Comparison of ENCODE assay signal across 12 cellular contexts in the genomic region with DNA sequence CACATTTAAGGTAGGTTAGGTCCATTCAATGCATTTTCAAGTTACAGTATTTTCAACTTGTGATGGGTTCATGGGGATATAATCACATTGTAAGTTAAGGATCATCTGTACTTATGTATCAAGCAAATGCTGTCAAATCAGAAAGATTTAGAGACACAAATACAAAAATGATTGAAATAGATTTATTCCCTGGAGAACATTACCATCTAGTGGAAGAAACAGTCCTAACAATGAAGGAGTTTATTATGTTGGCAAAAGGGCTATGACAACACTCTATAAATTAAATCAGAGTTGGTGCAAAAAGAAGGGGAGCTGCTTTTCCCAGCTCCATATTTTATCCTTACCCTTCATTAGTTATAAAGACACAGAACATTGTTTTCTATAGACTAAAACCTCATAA.
DNase-seq lines count a peak whose midpoint lies in the region; ATAC-seq, FAIRE-seq and TF ChIP-seq lines count a peak whose summit lies in the region.
"Had no signal": no experiment of that assay in that cellular context is flagged by ENCODE, and none has a peak within 500 bp of the region (broad histone marks: within the 10 kb centered on the region; RNA-seq: fewer than 3 reads in every experiment).

No MANE protein-coding gene starts in this region.

- no peaks in the 10 kb centered on the region for H3K9me3 Mint-ChIP-seq in glutamatergic neuron (ENCODE audit: unreplicated experiment)
- H3K9me3 Mint-ChIP-seq: activated CD4-positive, alpha-beta T cell treated with anti-CD3 and anti-CD28 coated beads, Interleukin-2, amount 10 ng/mL, durations not matched to agents 24 days and 14 days had no signal

- DNase-seq in K562 (ENCODE audit: extremely low read depth in 1 of 4, low spot score in 3 of 4) (no peak), midbrain (lab: John Stamatoyannopoulos, UW) (peak; percentile 4), mesenteric fat pad (ENCODE audit: low spot score) (no peak), NCI-H1436 treated with DMSO at 0.1 percent for 48 hours (lab: John Stamatoyannopoulos, UW) (no peak), NCI-H2227 treated with DMSO at 0.1 percent for 48 hours (lab: John Stamatoyannopoulos, UW) (no peak), glutamatergic neuron (no peak)
- DNase-seq: activated CD4-positive, alpha-beta T cell treated with anti-CD3 and anti-CD28 coated beads, Interleukin-2, amount 10 ng/mL, durations not matched to agents 24 days and 14 days; H7; kidney glomerular epithelial cell; NCI-H1048 had no signal

- ATAC-seq in K562: no peak

- CTCF ChIA-PET in K562 (lab: Yijun Ruan, JAX; ENCODE audit: low intra/inter-chr PET ratio): no interaction called here

- H3K27me3 ChIP-seq in DOHH2 (ENCODE audit: control insufficient read depth, low read length) (no peaks in the 10 kb centered on the region; the same call in 1 of the 2 replicates), Loucy (ENCODE audit: insufficient read depth, low read length, poor library complexity, severe bottlenecking) (no peaks in the 10 kb centered on the region), K562 (ENCODE audit: control insufficient read depth in 2 of 2, insufficient read depth in 2 of 2, low read length in 2 of 2) (no peaks in the 10 kb centered on the region)

- POLR2A ChIA-PET in K562 (lab: Yijun Ruan, JAX): no interaction called here

- H2AFZ ChIP-seq in Loucy (ENCODE audit: low read length) (no peak overlapping the region), K562 (ENCODE audit: low read depth, low read length) (no peak overlapping the region)

- H3K27ac ChIP-seq in DOHH2 (ENCODE audit: low read depth, low read length) (no peak overlapping the region), K562 (ENCODE audit: extremely low read depth, low read depth, low read length) (no peak overlapping the region)

- no peak overlapping the region for H3K4me3 ChIP-seq in DOHH2 (ENCODE audit: low read length)
- H3K4me3 ChIP-seq in Loucy (ENCODE audit: low read length, poor library complexity, severe bottlenecking): no peak overlapping the region
- H3K4me3 ChIP-seq in K562: no peak overlapping the region

- no TSS peak for BruUV-seq in K562 (replicated peaks; lab: Mats Ljungman, UMichigan)

- no peak for TF ChIP-seq POLR2A in K562 (conservative IDR thresholded peaks at IDR 0.05)

- H4K20me1 ChIP-seq in DOHH2 (ENCODE audit: control insufficient read depth, insufficient read depth, low read depth, low read length): no peaks in the 10 kb centered on the region
- no peaks in the 10 kb centered on the region for H4K20me1 ChIP-seq in Loucy (ENCODE audit: insufficient read depth, low read length, poor library complexity, severe bottlenecking)
- H4K20me1 ChIP-seq in K562 (replicated peaks; ENCODE audit: control insufficient read depth, insufficient read depth, low read length): no peaks in the 10 kb centered on the region

- in situ Hi-C loops in K562 (cut with MboI): no loop called here

- no peak for TF ChIP-seq EP300 in K562 (IDR thresholded peaks at IDR 0.05; ENCODE audit: low read length)

- TF ChIP-seq RAD21 in K562 (CRISPR knock-in tag; conservative IDR thresholded peaks at IDR 0.05 in 1 of 2, IDR thresholded peaks at IDR 0.05 in 1 of 2): peak; percentile 31 to 41; a peak in 2 of 4 replicates

- TF ChIP-seq CTCF in DOHH2 (IDR thresholded peaks at IDR 0.05; ENCODE audit: low read depth, low read length, poor library complexity, severe bottlenecking) (peak; percentile 35), Loucy (conservative IDR thresholded peaks at IDR 0.05; ENCODE audit: low read length) (peak; percentile 65), K562 (IDR thresholded peaks at IDR 0.05 in 2 of 3, conservative IDR thresholded peaks at IDR 0.05 in 1 of 3; ENCODE audit: insufficient read depth in 2 of 3, low read depth in 1 of 3, low read length in 3 of 3) (peak in 1 of 3 experiments; percentile 23; a peak in 1 of 6 replicates), glutamatergic neuron (IDR thresholded peaks at IDR 0.05; ENCODE audit: partially characterized antibody, unreplicated experiment) (no peak)

- no peaks in the 10 kb centered on the region for H3K27me3 Mint-ChIP-seq in glutamatergic neuron (ENCODE audit: unreplicated experiment)

- H3K9me2 ChIP-seq in DOHH2 (replicated peaks; ENCODE audit: control insufficient read depth, low read length): no peaks in the 10 kb centered on the region
- H3K9me2 ChIP-seq in Loucy (replicated peaks; ENCODE audit: low read depth, low read length): no peaks in the 10 kb centered on the region

- H3K36me3 ChIP-seq in DOHH2 (ENCODE audit: control insufficient read depth, low read length): no peaks in the 10 kb centered on the region
- H3K36me3 ChIP-seq in Loucy (ENCODE audit: insufficient read depth, low read length): no peaks in the 10 kb centered on the region
- H3K36me3 ChIP-seq in K562 (ENCODE audit: control insufficient read depth, insufficient read depth, low read length): no peaks in the 10 kb centered on the region

- no peaks in the 10 kb centered on the region for H3K79me2 ChIP-seq in DOHH2 (ENCODE audit: control insufficient read depth, low read length)
- no peaks in the 10 kb centered on the region for H3K79me2 ChIP-seq in Loucy (ENCODE audit: insufficient read depth, low read length)
- H3K79me2 ChIP-seq in K562 (ENCODE audit: control insufficient read depth, insufficient read depth, low read length): no peaks in the 10 kb centered on the region

- no peaks in the 10 kb centered on the region for H3K9me1 ChIP-seq in K562 (ENCODE audit: control insufficient read depth, insufficient read depth, low read length)

- intact Hi-C loops in K562 (cut with micrococcal nuclease): loop anchor here (1.0 kb wide), 1 partner anchor 213 kb away; no protein-coding TSS in a partner anchor

- FAIRE-seq in K562 (lab: Jason Lieb, UNC): no peak

- H3F3A ChIP-seq in DOHH2 (ENCODE audit: control insufficient read depth, insufficient read depth) (no peaks in the 10 kb centered on the region), Loucy (ENCODE audit: low read depth) (no peaks in the 10 kb centered on the region)

- no peaks in the 10 kb centered on the region for H3K4me1 Mint-ChIP-seq in glutamatergic neuron (ENCODE audit: low read depth, unreplicated experiment)

- H3K4me3 Mint-ChIP-seq in glutamatergic neuron (ENCODE audit: unreplicated experiment): no peak overlapping the region
- H3K4me3 Mint-ChIP-seq: activated CD4-positive, alpha-beta T cell treated with anti-CD3 and anti-CD28 coated beads, Interleukin-2, amount 10 ng/mL, durations not matched to agents 24 days and 14 days had no signal

- H3K4me1 ChIP-seq in DOHH2 (ENCODE audit: control insufficient read depth, low read length): no peaks in the 10 kb centered on the region
- peaks cover 10% of the 10 kb centered on the region for H3K4me1 ChIP-seq in Loucy (ENCODE audit: insufficient read depth, low read length, poor library complexity, severe bottlenecking)
- no peaks in the 10 kb centered on the region for H3K4me1 ChIP-seq in K562 (replicated peaks in 1 of 2; ENCODE audit: control insufficient read depth in 2 of 2, insufficient read depth in 2 of 2, low read length in 2 of 2)

- no peak overlapping the region for H3K27ac Mint-ChIP-seq in glutamatergic neuron (ENCODE audit: unreplicated experiment)
- H3K27ac Mint-ChIP-seq: activated CD4-positive, alpha-beta T cell treated with anti-CD3 and anti-CD28 coated beads, Interleukin-2, amount 10 ng/mL, durations not matched to agents 24 days and 14 days had no signal

- H3K9ac ChIP-seq in Loucy (ENCODE audit: low read depth, low read length, poor library complexity, severe bottlenecking): no peak overlapping the region
- no peak overlapping the region for H3K9ac ChIP-seq in K562 (ENCODE audit: insufficient read depth in 1 of 2, low read depth in 2 of 2, low read length in 2 of 2)

- H3K4me2 ChIP-seq in DOHH2 (ENCODE audit: low read length) (no peak overlapping the region), Loucy (ENCODE audit: low read depth, low read length, poor library complexity, severe bottlenecking) (no peak overlapping the region), K562 (ENCODE audit: insufficient read depth, low read length) (no peak overlapping the region)

- H3K9me3 ChIP-seq in DOHH2 (ENCODE audit: control insufficient read depth, insufficient read depth, low read length) (no peaks in the 10 kb centered on the region), Loucy (ENCODE audit: insufficient read depth, low read depth, low read length) (no peaks in the 10 kb centered on the region), K562 (replicated peaks; ENCODE audit: control insufficient read depth, insufficient read depth, low read depth, low read length) (no peaks in the 10 kb centered on the region)

- H3K36me3 Mint-ChIP-seq in glutamatergic neuron (ENCODE audit: unreplicated experiment): no peaks in the 10 kb centered on the region

TF ChIP-seq in K562, 482 proteins besides CTCF, POLR2A, EP300 and RAD21:
- no peak for TF ChIP-seq ATF7 (IDR thresholded peaks at IDR 0.05)
- TF ChIP-seq, protein P1, sequence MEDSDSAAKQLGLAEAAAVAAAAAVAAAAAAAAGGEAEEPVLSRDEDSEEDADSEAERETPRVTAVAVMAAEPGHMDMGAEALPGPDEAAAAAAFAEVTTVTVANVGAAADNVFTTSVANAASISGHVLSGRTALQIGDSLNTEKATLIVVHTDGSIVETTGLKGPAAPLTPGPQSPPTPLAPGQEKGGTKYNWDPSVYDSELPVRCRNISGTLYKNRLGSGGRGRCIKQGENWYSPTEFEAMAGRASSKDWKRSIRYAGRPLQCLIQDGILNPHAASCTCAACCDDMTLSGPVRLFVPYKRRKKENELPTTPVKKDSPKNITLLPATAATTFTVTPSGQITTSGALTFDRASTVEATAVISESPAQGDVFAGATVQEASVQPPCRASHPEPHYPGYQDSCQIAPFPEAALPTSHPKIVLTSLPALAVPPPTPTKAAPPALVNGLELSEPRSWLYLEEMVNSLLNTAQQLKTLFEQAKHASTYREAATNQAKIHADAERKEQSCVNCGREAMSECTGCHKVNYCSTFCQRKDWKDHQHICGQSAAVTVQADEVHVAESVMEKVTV (CRISPR knock-in tag; IDR thresholded peaks at IDR 0.05): 0 out of 2 replicates have a peak, but pooled peaks have one; percentile 9
